Comparison of ENCODE assay signal across 27 cellular contexts in the genomic region with DNA sequence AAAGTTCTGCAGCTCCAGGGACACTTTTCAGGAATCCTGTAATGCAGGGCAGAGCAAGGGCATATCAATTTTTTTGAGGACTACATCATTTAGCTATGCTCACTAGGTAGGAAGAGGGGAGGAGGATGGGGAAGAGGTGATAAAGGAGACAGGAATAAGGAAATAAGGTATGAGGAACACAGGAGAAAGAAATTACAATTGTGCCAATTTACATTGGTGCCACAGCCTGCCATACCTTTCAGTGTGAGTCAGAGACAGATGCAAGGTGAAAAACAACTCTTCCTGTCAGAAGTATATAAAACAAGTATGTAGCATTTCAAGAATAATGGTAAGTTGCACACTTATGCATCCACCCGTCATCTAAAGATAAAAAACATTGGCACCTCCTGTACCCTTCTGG. TPM values are rescaled to one million over a fixed set of nuclear protein-coding genes. Genes with fewer than 3 reads are reported as not detected.
DNase-seq lines count a peak whose midpoint lies in the region; ATAC-seq, FAIRE-seq and TF ChIP-seq lines count a peak whose summit lies in the region.
"Had no signal": no experiment of that assay in that cellular context is flagged by ENCODE, and none has a peak within 500 bp of the region (broad histone marks: within the 10 kb centered on the region; RNA-seq: fewer than 3 reads in every experiment).

No MANE protein-coding gene starts in this region.

- H3K36me3 ChIP-seq in PC-3 (ENCODE audit: low read depth, low read length) (no peaks in the 10 kb centered on the region), bronchial epithelial cell (ENCODE audit: control insufficient read depth, insufficient read depth, low read length) (no peaks in the 10 kb centered on the region), left ventricle myocardium inferior (no peaks in the 10 kb centered on the region)
- H3K36me3 ChIP-seq: BE2C, BLaER1 had no signal

- POLR2A ChIA-PET in PC-3 (lab: Charles Lee; ENCODE audit: unreplicated experiment): no interaction called here

- peaks cover 9% of the 10 kb centered on the region; the same call in 1 of the 2 replicates for H3K4me1 ChIP-seq in PC-3 (ENCODE audit: insufficient read depth, low read length)
- H3K4me1 ChIP-seq in left ventricle myocardium inferior: peaks cover 9% of the 10 kb centered on the region
- H3K4me1 ChIP-seq: BE2C had no signal

- no peaks in the 10 kb centered on the region for H4K20me1 ChIP-seq in PC-3 (ENCODE audit: low read length)
- H4K20me1 ChIP-seq: BLaER1 had no signal

- CTCF ChIA-PET in PC-3 (lab: Charles Lee): no interaction called here

- no peak overlapping the region for H3K4me2 ChIP-seq in PC-3 (ENCODE audit: low read length)
- H3K4me2 ChIP-seq: BLaER1 had no signal

- DNase-seq in PC-3 (peak; percentile 20), bronchial epithelial cell (ENCODE audit: low read depth) (peak; percentile 42), kidney tubule cell (ENCODE audit: low spot score) (peak; percentile 51), NCI-H2029 treated with DMSO at 0.1 percent for 48 hours (lab: John Stamatoyannopoulos, UW) (no peak), left ventricle myocardium inferior (no peak), A172 (ENCODE audit: low spot score) (no peak)
- no peak for DNase-seq in activated naive CD4-positive, alpha-beta T cell treated with anti-CD3 and anti-CD28 coated beads, Interleukin-2, amount 50 U/mL, for 72 hours (ENCODE audit: low spot score in 2 of 2)
- DNase-seq: ACHN; BE2C; C1 segment of cervical spinal cord; CD4-positive, alpha-beta memory T cell; CD4-positive, CD25-positive, alpha-beta regulatory T cell; CD8-positive, alpha-beta memory T cell; COR-L47; DMS 273 treated with DMSO at 0.1 percent for 48 hours; DMS153; DMS53; DMS79 treated with DMSO at 0.1 percent for 48 hours; GF-D8 had no signal

- no peak overlapping the region for H2AFZ ChIP-seq in PC-3 (ENCODE audit: low read length)

- TF ChIP-seq CTCF in PC-3 (conservative IDR thresholded peaks at IDR 0.05; ENCODE audit: low read depth, low read length): no peak
- no peak for TF ChIP-seq CTCF in bronchial epithelial cell (IDR thresholded peaks at IDR 0.05; ENCODE audit: insufficient read depth, low read length, severe bottlenecking)
- no peak for TF ChIP-seq CTCF in left ventricle myocardium inferior (IDR thresholded peaks at IDR 0.05; ENCODE audit: borderline replicate concordance)

- H3F3A ChIP-seq in PC-3 (ENCODE audit: low read length, unreplicated experiment): no peaks in the 10 kb centered on the region

- no peaks in the 10 kb centered on the region for H3K9me3 Mint-ChIP-seq in activated naive CD4-positive, alpha-beta T cell treated with anti-CD3 and anti-CD28 coated beads, Interleukin-2, amount 50 U/mL, for 72 hours
- H3K9me3 Mint-ChIP-seq: CD4-positive, alpha-beta memory T cell; CD4-positive, CD25-positive, alpha-beta regulatory T cell; CD8-positive, alpha-beta memory T cell had no signal

- ATAC-seq in PC-3: no peak
- ATAC-seq in esophagus mucosa: peak; percentile 38
- ATAC-seq in activated naive CD4-positive, alpha-beta T cell treated with anti-CD3 and anti-CD28 coated beads, Interleukin-2, amount 50 U/mL, for 72 hours: no peak

- H3K27ac Mint-ChIP-seq in activated naive CD4-positive, alpha-beta T cell treated with anti-CD3 and anti-CD28 coated beads, Interleukin-2, amount 50 U/mL, for 72 hours: no peak overlapping the region
- H3K27ac Mint-ChIP-seq: CD14-positive monocyte; CD4-positive, alpha-beta memory T cell; CD4-positive, CD25-positive, alpha-beta regulatory T cell; CD8-positive, alpha-beta memory T cell had no signal

- no peak overlapping the region for H3K9ac ChIP-seq in PC-3 (ENCODE audit: low read length)
- H3K9ac ChIP-seq: BLaER1 had no signal

- H3K9me2 ChIP-seq in PC-3 (replicated peaks; ENCODE audit: low read length): no peaks in the 10 kb centered on the region

- intact Hi-C loops in PC-3 (cut with micrococcal nuclease): no loop called here
- intact Hi-C loops in left ventricle myocardium inferior (cut with micrococcal nuclease): no loop called here

- H3K27ac ChIP-seq in PC-3 (ENCODE audit: low read length) (no peak overlapping the region), left ventricle myocardium inferior (replicated peaks) (no peak overlapping the region)
- H3K27ac ChIP-seq: 22Rv1, BLaER1 had no signal

- H3K27me3 ChIP-seq in PC-3 (ENCODE audit: low read length) (no peaks in the 10 kb centered on the region), bronchial epithelial cell (ENCODE audit: control insufficient read depth, insufficient read depth, low read length) (no peaks in the 10 kb centered on the region), left ventricle myocardium inferior (ENCODE audit: low read depth) (no peaks in the 10 kb centered on the region)
- H3K27me3 ChIP-seq: BE2C, BLaER1 had no signal

- no peak for FAIRE-seq in bronchial epithelial cell (lab: Jason Lieb, UNC)
- FAIRE-seq: A204.1, G401.6, GM12891, GM19239 had no signal

- H3K9me3 ChIP-seq in PC-3 (ENCODE audit: low read length): no peaks in the 10 kb centered on the region
- H3K9me3 ChIP-seq in left ventricle myocardium inferior (replicated peaks): peaks cover 5% of the 10 kb centered on the region
- H3K9me3 ChIP-seq: BE2C, BLaER1 had no signal

- BruUV-seq in PC-3 (replicated peaks; lab: Mats Ljungman, UMichigan): no TSS peak

- no peaks in the 10 kb centered on the region for H3K79me2 ChIP-seq in PC-3 (ENCODE audit: low read length)

- no peak overlapping the region for H3K4me3 ChIP-seq in PC-3 (ENCODE audit: low read length)
- H3K4me3 ChIP-seq in bronchial epithelial cell (ENCODE audit: low read depth, low read length): no peak overlapping the region
- no peak overlapping the region for H3K4me3 ChIP-seq in left ventricle myocardium inferior
- H3K4me3 ChIP-seq: BLaER1 had no signal

- peaks cover 0 to 4% of the 10 kb centered on the region in 2 donors for H3K36me3 Mint-ChIP-seq in activated naive CD4-positive, alpha-beta T cell treated with anti-CD3 and anti-CD28 coated beads, Interleukin-2, amount 50 U/mL, for 72 hours
- H3K36me3 Mint-ChIP-seq: CD14-positive monocyte; CD4-positive, CD25-positive, alpha-beta regulatory T cell had no signal

RNA-seq across cellular contexts. Expression of gene MRPS9, which starts 5.4 kb away (rescaled TPM):
- 59.7 and 64.0 TPM in 2 replicates for total RNA-seq in PC-3 (2014; rRNA removed)
- total RNA-seq in bronchial epithelial cell: 24.5 and 35.6 TPM in 2 replicates
- 21.2 TPM for total RNA-seq in esophagus mucosa
- 10 to 100 TPM; 36.0 to 36.8 TPM for total RNA-seq in activated naive CD4-positive, alpha-beta T cell treated with anti-CD3 and anti-CD28 coated beads, Interleukin-2, amount 50 U/mL, for 72 hours
- 73.2 TPM for total RNA-seq in left ventricle myocardium inferior
- 68.7 and 77.0 TPM in 2 replicates for total RNA-seq in A172 (2014; rRNA removed; shearing (Covaris generic))

Comparison
In these comparisons a context has a peak if more than half of its experiments do, and no peak if none do; other contexts are left out.
1. DNase-seq: peak in PC-3 (single experiment), bronchial epithelial cell (single experiment) and kidney tubule cell (single experiment); none in NCI-H2029 treated with DMSO at 0.1 percent for 48 hours (single experiment), activated naive CD4-positive, alpha-beta T cell treated with anti-CD3 and anti-CD28 coated beads, Interleukin-2, amount 50 U/mL, for 72 hours (0 of 2), left ventricle myocardium inferior (single experiment) and A172 (single experiment).